25 cellular contexts compared by ENCODE assay signal in the genomic region with DNA sequence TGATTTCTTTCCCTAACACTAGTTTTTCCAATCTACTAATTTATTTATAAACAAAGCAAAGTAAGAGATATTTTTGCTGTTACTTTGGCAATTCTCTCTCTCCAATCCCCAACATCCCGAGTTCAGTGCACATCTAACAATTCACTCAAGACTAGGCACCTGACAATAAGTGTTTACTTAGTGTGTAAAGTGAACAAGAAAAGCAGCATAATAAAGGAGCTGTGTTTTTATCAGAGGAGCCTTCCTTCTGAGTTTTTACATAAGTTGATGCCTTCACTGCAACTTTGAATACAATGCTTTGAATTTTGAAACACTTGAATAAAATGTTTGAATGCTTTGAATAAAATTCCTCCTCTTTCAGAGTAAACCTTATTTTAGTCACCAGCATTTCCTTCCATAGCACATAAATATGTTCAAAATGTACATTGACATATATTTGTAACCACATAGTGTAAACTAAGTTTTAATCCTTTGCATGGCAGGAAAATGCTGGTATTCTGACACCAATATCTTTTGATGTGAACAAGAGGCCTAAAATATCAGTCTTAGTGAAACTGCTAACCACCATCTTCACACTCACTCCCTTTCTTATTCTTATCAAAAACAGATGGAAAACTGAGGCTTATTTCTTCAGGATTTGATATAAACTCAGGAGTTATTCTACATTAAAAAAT. TPM values are rescaled to one million over a fixed set of nuclear protein-coding genes. Genes with fewer than 3 reads are reported as not detected.
DNase-seq lines count a peak whose midpoint lies in the region; ATAC-seq and TF ChIP-seq lines count a peak whose summit lies in the region.
"Had no signal": no experiment of that assay in that cellular context is flagged by ENCODE, and none has a peak within 500 bp of the region (broad histone marks: within the 10 kb centered on the region; RNA-seq: fewer than 3 reads in every experiment).

No MANE protein-coding gene starts in this region.

- H3K27me3 ChIP-seq in adipocyte (replicated peaks; ENCODE audit: control insufficient read depth, insufficient read depth, low read length) (no peaks in the 10 kb centered on the region), gastroesophageal sphincter (no peaks in the 10 kb centered on the region), subcutaneous abdominal adipose tissue (ENCODE audit: control insufficient read depth in 5 of 5, insufficient read depth in 4 of 5, low read length in 5 of 5) (no peaks in the 10 kb centered on the region), colonic mucosa (no peaks in the 10 kb centered on the region)
- H3K27me3 ChIP-seq: BLaER1 treated with 17β-estradiol and CSF1 and Interleukin-3, amounts not matched to agents 10 nM and 100 nM had no signal

- H3K27ac ChIP-seq in C4-2B, result peak overlapping the region; percentile 29; the same call in 1 of the 2 replicates
- peak overlapping the region; percentile 29 to 99 (median 78) for H3K27ac ChIP-seq in gastroesophageal sphincter
- H3K27ac ChIP-seq in subcutaneous abdominal adipose tissue (ENCODE audit: low read depth, low read length), result peak overlapping the region; percentile 54
- H3K27ac ChIP-seq in colonic mucosa, result no peak overlapping the region
- H3K27ac ChIP-seq: A549; BLaER1 treated with 17β-estradiol and CSF1 and Interleukin-3, amounts not matched to agents 10 nM and 100 nM; SK-N-MC had no signal

- H3K4me1 ChIP-seq in adipocyte (ENCODE audit: control insufficient read depth, insufficient read depth, low read length) (peaks cover 17% of the 10 kb centered on the region), gastroesophageal sphincter (peaks cover 21 to 61% (median 26%) of the 10 kb centered on the region in 3 donors), subcutaneous abdominal adipose tissue (ENCODE audit: control insufficient read depth in 5 of 5, insufficient read depth in 5 of 5, low read length in 5 of 5) (peaks cover 0 to 58% (median 41%) of the 10 kb centered on the region in 5 donors), colonic mucosa (no peaks in the 10 kb centered on the region)
- H3K4me1 ChIP-seq: A549 had no signal

- TF ChIP-seq CTCF in C4-2B (conservative IDR thresholded peaks at IDR 0.05), result no peak
- no peak for TF ChIP-seq CTCF in gastroesophageal sphincter (IDR thresholded peaks at IDR 0.05)
- TF ChIP-seq CTCF in GM10266 (IDR thresholded peaks at IDR 0.05; ENCODE audit: control insufficient read depth, insufficient read depth, low read depth, missing control alignments), result no peak
- TF ChIP-seq CTCF in colonic mucosa (IDR thresholded peaks at IDR 0.05), result no peak

- H3K9ac ChIP-seq in adipocyte (ENCODE audit: low read length), result peak overlapping the region; percentile 9
- H3K9ac ChIP-seq in subcutaneous abdominal adipose tissue (ENCODE audit: low read length in 5 of 5), result no peak overlapping the region
- H3K9ac ChIP-seq in colonic mucosa (ENCODE audit: low read depth in 2 of 2, low read length in 2 of 2), result no peak overlapping the region
- H3K9ac ChIP-seq: BLaER1 treated with 17β-estradiol and CSF1 and Interleukin-3, amounts not matched to agents 10 nM and 100 nM had no signal

- no peaks in the 10 kb centered on the region for H3K9me3 ChIP-seq in adipocyte (ENCODE audit: control insufficient read depth, low read length)
- no peaks in the 10 kb centered on the region for H3K9me3 ChIP-seq in gastroesophageal sphincter
- no peaks in the 10 kb centered on the region for H3K9me3 ChIP-seq in subcutaneous abdominal adipose tissue (ENCODE audit: control insufficient read depth in 5 of 5, low read length in 5 of 5)
- no peaks in the 10 kb centered on the region for H3K9me3 ChIP-seq in colonic mucosa
- H3K9me3 ChIP-seq: A549; BLaER1 treated with 17β-estradiol and CSF1 and Interleukin-3, amounts not matched to agents 10 nM and 100 nM had no signal

- intact Hi-C loops in colonic mucosa (cut with DNase I), result no loop called here

- H3K4me3 ChIP-seq in adipocyte (ENCODE audit: low read length), result no peak overlapping the region
- no peak overlapping the region for H3K4me3 ChIP-seq in gastroesophageal sphincter
- no peak overlapping the region for H3K4me3 ChIP-seq in subcutaneous abdominal adipose tissue (ENCODE audit: low read depth in 1 of 5, low read length in 5 of 5)
- no peak overlapping the region for H3K4me3 ChIP-seq in colonic mucosa
- H3K4me3 ChIP-seq: A549; BLaER1 treated with 17β-estradiol and CSF1 and Interleukin-3, amounts not matched to agents 10 nM and 100 nM; K562; SK-N-MC had no signal

- 21 to 70% methylated on average over 1 of the region's 1 CpG for WGBS in gastroesophageal sphincter (ENCODE audit: low coverage in 1 of 2), 2 donors

- no peak for TF ChIP-seq POLR2A in gastroesophageal sphincter (IDR thresholded peaks at IDR 0.05)

- H3K36me3 ChIP-seq in adipocyte (ENCODE audit: control insufficient read depth, insufficient read depth, low read length, severe bottlenecking) (peaks cover 70% of the 10 kb centered on the region), gastroesophageal sphincter (peaks cover 29 to 73% of the 10 kb centered on the region in 2 donors), subcutaneous abdominal adipose tissue (ENCODE audit: control insufficient read depth in 5 of 5, insufficient read depth in 5 of 5, low read length in 5 of 5) (peaks cover 58 to 65% (median 61%) of the 10 kb centered on the region in 5 donors), colonic mucosa (no peaks in the 10 kb centered on the region)
- H3K36me3 ChIP-seq: BLaER1 treated with 17β-estradiol and CSF1 and Interleukin-3, amounts not matched to agents 10 nM and 100 nM had no signal

- no peak for TF ChIP-seq EP300 in gastroesophageal sphincter (IDR thresholded peaks at IDR 0.05)

- no peak for DNase-seq in adipocyte (ENCODE audit: low read depth)
- DNase-seq in GM10266 (ENCODE audit: extremely low spot score), result no peak
- no peak for DNase-seq in activated CD4-positive, alpha-beta T cell treated with anti-CD3 and anti-CD28 coated beads, Interleukin-2, amount 50 U/mL, for 48 hours
- no peak for DNase-seq in colonic mucosa
- DNase-seq: AML-193; CD4-positive, alpha-beta memory T cell; COR-L47; Kasumi-1; MV-4-11; NCI-H1105; NCI-H146; NCI-H1930; NCI-H2107; NCI-H524; NCI-H774; SIG-M5 had no signal

- ATAC-seq in gastroesophageal sphincter (peak; percentile 6), GM19467 (IDR thresholded peaks at IDR 0.05; ENCODE audit: unreplicated experiment) (no peak)
- ATAC-seq: A549, HCT116, K562 had no signal

RNA-seq across cellular contexts. Expression of a gene that starts 11.4 kb away (rescaled TPM):
- total RNA-seq in gastroesophageal sphincter (100 to 1,000 TPM; 208 to 842 (median 506) TPM), colonic mucosa (10 to 100 TPM; 11.1 to 27.6 TPM)

Comparison
In these comparisons a context has a peak if more than half of its experiments do, and no peak if none do; other contexts are left out.
1. RNA of a gene that starts 11.4 kb away (total RNA-seq): 208 to 842 TPM in gastroesophageal sphincter; 11.1 to 27.6 TPM in colonic mucosa; every median in the first group is over 4 times any median in the second.